ENCODE assay signal across 1 cellular context in genomic region chr1:233491953-233492627, GRCh38.
TF ChIP-seq lines count a peak whose summit lies in the region.

No MANE protein-coding gene starts in this region.

TF ChIP-seq in GM23338, 12 proteins besides CTCF, POLR2A, EP300 and RAD21:
- TF ChIP-seq, protein P1, sequence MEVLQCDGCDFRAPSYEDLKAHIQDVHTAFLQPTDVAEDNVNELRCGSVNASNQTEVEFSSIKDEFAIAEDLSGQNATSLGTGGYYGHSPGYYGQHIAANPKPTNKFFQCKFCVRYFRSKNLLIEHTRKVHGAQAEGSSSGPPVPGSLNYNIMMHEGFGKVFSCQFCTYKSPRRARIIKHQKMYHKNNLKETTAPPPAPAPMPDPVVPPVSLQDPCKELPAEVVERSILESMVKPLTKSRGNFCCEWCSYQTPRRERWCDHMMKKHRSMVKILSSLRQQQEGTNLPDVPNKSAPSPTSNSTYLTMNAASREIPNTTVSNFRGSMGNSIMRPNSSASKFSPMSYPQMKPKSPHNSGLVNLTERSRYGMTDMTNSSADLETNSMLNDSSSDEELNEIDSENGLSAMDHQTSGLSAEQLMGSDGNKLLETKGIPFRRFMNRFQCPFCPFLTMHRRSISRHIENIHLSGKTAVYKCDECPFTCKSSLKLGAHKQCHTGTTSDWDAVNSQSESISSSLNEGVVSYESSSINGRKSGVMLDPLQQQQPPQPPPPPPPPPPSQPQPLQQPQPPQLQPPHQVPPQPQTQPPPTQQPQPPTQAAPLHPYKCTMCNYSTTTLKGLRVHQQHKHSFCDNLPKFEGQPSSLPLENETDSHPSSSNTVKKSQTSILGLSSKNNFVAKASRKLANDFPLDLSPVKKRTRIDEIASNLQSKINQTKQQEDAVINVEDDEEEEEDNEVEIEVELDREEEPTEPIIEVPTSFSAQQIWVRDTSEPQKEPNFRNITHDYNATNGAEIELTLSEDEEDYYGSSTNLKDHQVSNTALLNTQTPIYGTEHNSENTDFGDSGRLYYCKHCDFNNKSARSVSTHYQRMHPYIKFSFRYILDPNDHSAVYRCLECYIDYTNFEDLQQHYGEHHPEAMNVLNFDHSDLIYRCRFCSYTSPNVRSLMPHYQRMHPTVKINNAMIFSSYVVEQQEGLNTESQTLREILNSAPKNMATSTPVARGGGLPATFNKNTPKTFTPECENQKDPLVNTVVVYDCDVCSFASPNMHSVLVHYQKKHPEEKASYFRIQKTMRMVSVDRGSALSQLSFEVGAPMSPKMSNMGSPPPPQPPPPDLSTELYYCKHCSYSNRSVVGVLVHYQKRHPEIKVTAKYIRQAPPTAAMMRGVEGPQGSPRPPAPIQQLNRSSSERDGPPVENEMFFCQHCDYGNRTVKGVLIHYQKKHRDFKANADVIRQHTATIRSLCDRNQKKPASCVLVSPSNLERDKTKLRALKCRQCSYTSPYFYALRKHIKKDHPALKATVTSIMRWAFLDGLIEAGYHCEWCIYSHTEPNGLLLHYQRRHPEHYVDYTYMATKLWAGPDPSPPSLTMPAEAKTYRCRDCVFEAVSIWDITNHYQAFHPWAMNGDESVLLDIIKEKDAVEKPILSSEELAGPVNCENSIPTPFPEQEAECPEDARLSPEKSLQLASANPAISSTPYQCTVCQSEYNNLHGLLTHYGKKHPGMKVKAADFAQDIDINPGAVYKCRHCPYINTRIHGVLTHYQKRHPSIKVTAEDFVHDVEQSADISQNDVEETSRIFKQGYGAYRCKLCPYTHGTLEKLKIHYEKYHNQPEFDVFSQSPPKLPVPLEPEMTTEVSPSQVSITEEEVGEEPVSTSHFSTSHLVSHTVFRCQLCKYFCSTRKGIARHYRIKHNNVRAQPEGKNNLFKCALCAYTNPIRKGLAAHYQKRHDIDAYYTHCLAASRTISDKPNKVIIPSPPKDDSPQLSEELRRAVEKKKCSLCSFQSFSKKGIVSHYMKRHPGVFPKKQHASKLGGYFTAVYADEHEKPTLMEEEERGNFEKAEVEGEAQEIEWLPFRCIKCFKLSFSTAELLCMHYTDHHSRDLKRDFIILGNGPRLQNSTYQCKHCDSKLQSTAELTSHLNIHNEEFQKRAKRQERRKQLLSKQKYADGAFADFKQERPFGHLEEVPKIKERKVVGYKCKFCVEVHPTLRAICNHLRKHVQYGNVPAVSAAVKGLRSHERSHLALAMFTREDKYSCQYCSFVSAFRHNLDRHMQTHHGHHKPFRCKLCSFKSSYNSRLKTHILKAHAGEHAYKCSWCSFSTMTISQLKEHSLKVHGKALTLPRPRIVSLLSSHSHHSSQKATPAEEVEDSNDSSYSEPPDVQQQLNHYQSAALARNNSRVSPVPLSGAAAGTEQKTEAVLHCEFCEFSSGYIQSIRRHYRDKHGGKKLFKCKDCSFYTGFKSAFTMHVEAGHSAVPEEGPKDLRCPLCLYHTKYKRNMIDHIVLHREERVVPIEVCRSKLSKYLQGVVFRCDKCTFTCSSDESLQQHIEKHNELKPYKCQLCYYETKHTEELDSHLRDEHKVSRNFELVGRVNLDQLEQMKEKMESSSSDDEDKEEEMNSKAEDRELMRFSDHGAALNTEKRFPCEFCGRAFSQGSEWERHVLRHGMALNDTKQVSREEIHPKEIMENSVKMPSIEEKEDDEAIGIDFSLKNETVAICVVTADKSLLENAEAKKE (CRISPR knock-in tag; IDR thresholded peaks at IDR 0.05) = no peak
- no peak for TF ChIP-seq CREB1 (CRISPR knock-in tag; IDR thresholded peaks at IDR 0.05; ENCODE audit: low read depth)
- TF ChIP-seq EZH2 (IDR thresholded peaks at IDR 0.05; ENCODE audit: low read depth, unreplicated experiment) = no peak
- no peak for TF ChIP-seq EZH2phosphoT487 (IDR thresholded peaks at IDR 0.05; ENCODE audit: unreplicated experiment)
- TF ChIP-seq ZNF331 (CRISPR knock-in tag; IDR thresholded peaks at IDR 0.05; ENCODE audit: low read depth) = no peak
- TF ChIP-seq, protein P2, sequence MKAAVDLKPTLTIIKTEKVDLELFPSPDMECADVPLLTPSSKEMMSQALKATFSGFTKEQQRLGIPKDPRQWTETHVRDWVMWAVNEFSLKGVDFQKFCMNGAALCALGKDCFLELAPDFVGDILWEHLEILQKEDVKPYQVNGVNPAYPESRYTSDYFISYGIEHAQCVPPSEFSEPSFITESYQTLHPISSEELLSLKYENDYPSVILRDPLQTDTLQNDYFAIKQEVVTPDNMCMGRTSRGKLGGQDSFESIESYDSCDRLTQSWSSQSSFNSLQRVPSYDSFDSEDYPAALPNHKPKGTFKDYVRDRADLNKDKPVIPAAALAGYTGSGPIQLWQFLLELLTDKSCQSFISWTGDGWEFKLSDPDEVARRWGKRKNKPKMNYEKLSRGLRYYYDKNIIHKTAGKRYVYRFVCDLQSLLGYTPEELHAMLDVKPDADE (IDR thresholded peaks at IDR 0.05) = no peak
